Comparison of ENCODE assay signal across 18 cellular contexts in genomic region chr2:44462934-44463849, GRCh38.
"Had no signal": no experiment of that assay in that cellular context is flagged by ENCODE, and none has a peak within 500 bp of the region (broad histone marks: within the 10 kb centered on the region; RNA-seq: fewer than 3 reads in every experiment).

No MANE protein-coding gene starts in this region.

- H3K27ac ChIP-seq: brain microvascular endothelial cell, hepatocyte, thyroid gland, uterus had no signal

- H3K27ac Mint-ChIP-seq: activated naive CD8-positive, alpha-beta T cell; effector memory CD8-positive, alpha-beta T cell; natural killer cell; progenitor cell of endocrine pancreas; stimulated activated effector memory CD8-positive, alpha-beta T cell treated with anti-CD3 and anti-CD28 coated beads, Interleukin-12 subunit alpha, Interleukin-12 subunit beta, amount 100 ng/mL, for 72 hours had no signal

- H3K4me3 ChIP-seq: hepatocyte, smooth muscle cell, thyroid gland, uterus had no signal

- H3K27me3 Mint-ChIP-seq: activated naive CD8-positive, alpha-beta T cell; effector memory CD8-positive, alpha-beta T cell; progenitor cell of endocrine pancreas had no signal

- H3K4me1 Mint-ChIP-seq: natural killer cell; stimulated activated effector memory CD8-positive, alpha-beta T cell treated with anti-CD3 and anti-CD28 coated beads, Interleukin-12 subunit alpha, Interleukin-12 subunit beta, amount 100 ng/mL, for 72 hours had no signal

- H3K4me1 ChIP-seq: uterus had no signal

- DNase-seq: activated CD4-positive, alpha-beta T cell treated with anti-CD3 and anti-CD28 coated beads, Interleukin-2, amount 50 U/mL, for 4 hours; activated effector memory CD4-positive, alpha-beta T cell treated with anti-CD3 and anti-CD28 coated beads, Interleukin-2, amount 50 U/mL, for 16 hours; activated T-cell treated with anti-CD3 and anti-CD28 coated beads, Interleukin-2, amount 50 U/mL, for 1 hour; amygdala; brain microvascular endothelial cell; effector memory CD8-positive, alpha-beta T cell; erythroblast; natural killer cell; occipital lobe; right cardiac atrium; thyroid gland; uterus had no signal

- H3K36me3 Mint-ChIP-seq: stimulated activated effector memory CD8-positive, alpha-beta T cell treated with anti-CD3 and anti-CD28 coated beads, Interleukin-12 subunit alpha, Interleukin-12 subunit beta, amount 100 ng/mL, for 72 hours had no signal

- ATAC-seq: activated CD4-positive, CD25-positive, alpha-beta regulatory T cell treated with anti-CD3 and anti-CD28 coated beads, Interleukin-2, amount 50 U/mL, for 24 hours; effector memory CD8-positive, alpha-beta T cell; natural killer cell; right cardiac atrium; stimulated activated effector memory CD8-positive, alpha-beta T cell treated with anti-CD3 and anti-CD28 coated beads, Interleukin-12 subunit alpha, Interleukin-12 subunit beta, amount 100 ng/mL, for 72 hours had no signal

- H3K27me3 ChIP-seq: brain microvascular endothelial cell, hepatocyte, thyroid gland, uterus had no signal

- H3K9me3 ChIP-seq: thyroid gland had no signal

- H3K36me3 ChIP-seq: brain microvascular endothelial cell, thyroid gland, uterus had no signal

- H3K4me3 Mint-ChIP-seq: activated naive CD8-positive, alpha-beta T cell; effector memory CD8-positive, alpha-beta T cell; natural killer cell; stimulated activated effector memory CD8-positive, alpha-beta T cell treated with anti-CD3 and anti-CD28 coated beads, Interleukin-12 subunit alpha, Interleukin-12 subunit beta, amount 100 ng/mL, for 72 hours had no signal
